Comparison of ENCODE assay signal across 8 cellular contexts in genomic region chr1:155219592-155220031, GRCh38. TPM values are rescaled to one million over a fixed set of nuclear protein-coding genes. Genes with fewer than 3 reads are reported as not detected.
DNase-seq lines count a peak whose midpoint lies in the region; ATAC-seq and TF ChIP-seq lines count a peak whose summit lies in the region.

No MANE protein-coding gene starts in this region.

- H3K36me3 ChIP-seq in cardiac muscle cell (no peaks in the 10 kb centered on the region), right atrium auricular region (no peaks in the 10 kb centered on the region), left lung (no peaks in the 10 kb centered on the region), tibial nerve (peaks cover 0 to 28% (median 0%) of the 10 kb centered on the region in 3 donors)

- intact Hi-C loops in left lung (cut with DNase I), result no loop called here

- TF ChIP-seq CTCF in cardiac muscle cell (IDR thresholded peaks at IDR 0.05; ENCODE audit: low read depth, low read length), result no peak
- TF ChIP-seq CTCF in right atrium auricular region (IDR thresholded peaks at IDR 0.05), result no peak
- no peak for TF ChIP-seq CTCF in left lung (IDR thresholded peaks at IDR 0.05)
- TF ChIP-seq CTCF in tibial nerve (IDR thresholded peaks at IDR 0.05), result no peak

- no peak overlapping the region for H3K4me3 ChIP-seq in cardiac muscle cell
- H3K4me3 ChIP-seq in right atrium auricular region, result no peak overlapping the region
- peak overlapping the region in 1 of 2 donors; percentile 3 for H3K4me3 ChIP-seq in left lung
- H3K4me3 ChIP-seq in tibial nerve, result peak overlapping the region in 2 of 4 donors; percentile 0 to 29

- H3K27ac ChIP-seq in cardiac muscle cell, result peak overlapping the region; percentile 23
- no peak overlapping the region for H3K27ac ChIP-seq in right atrium auricular region
- H3K27ac ChIP-seq in left lung, result peak overlapping the region; percentile 8 to 82
- peak overlapping the region in 3 of 4 donors; percentile 19 to 50 (median 30) for H3K27ac ChIP-seq in tibial nerve

- DNase-seq in cardiac muscle cell (ENCODE audit: low read depth in 1 of 2, low spot score in 1 of 2) (peak; percentile 40 to 55), right atrium auricular region (ENCODE audit: low spot score) (no peak), amygdala (lab: John Stamatoyannopoulos, UW) (peak in 39 of 56 donors; percentile 9 to 83 (median 36)), left lung (no peak), tibial nerve (ENCODE audit: low spot score in 2 of 2) (no peak), HPDE6-E6E7 (ENCODE audit: extremely low spot score) (no peak), NCI-H1092 treated with DMSO at 0.1 percent for 48 hours (lab: John Stamatoyannopoulos, UW) (no peak)

- H3K4me1 ChIP-seq in cardiac muscle cell (ENCODE audit: low read depth), result peaks cover 8% of the 10 kb centered on the region
- H3K4me1 ChIP-seq in right atrium auricular region, result peaks cover 0 to 4% of the 10 kb centered on the region in 2 donors
- H3K4me1 ChIP-seq in left lung, result peaks cover 3 to 55% of the 10 kb centered on the region in 2 donors
- peaks cover 0 to 13% (median 0%) of the 10 kb centered on the region in 4 donors for H3K4me1 ChIP-seq in tibial nerve

- no peaks in the 10 kb centered on the region for H3K27me3 ChIP-seq in cardiac muscle cell
- H3K27me3 ChIP-seq in right atrium auricular region, result no peaks in the 10 kb centered on the region
- no peaks in the 10 kb centered on the region for H3K27me3 ChIP-seq in left lung
- H3K27me3 ChIP-seq in tibial nerve, result no peaks in the 10 kb centered on the region

- no peak for TF ChIP-seq EP300 in tibial nerve (IDR thresholded peaks at IDR 0.05)

- H3K9me3 ChIP-seq in cardiac muscle cell (ENCODE audit: low read depth), result no peaks in the 10 kb centered on the region
- H3K9me3 ChIP-seq in right atrium auricular region, result no peaks in the 10 kb centered on the region
- no peaks in the 10 kb centered on the region for H3K9me3 ChIP-seq in left lung
- no peaks in the 10 kb centered on the region for H3K9me3 ChIP-seq in tibial nerve

- no peak for TF ChIP-seq POLR2A in tibial nerve (IDR thresholded peaks at IDR 0.05)

- 0 to 5% methylated on average over 1 of the region's 1 CpG for WGBS in tibial nerve, 2 donors

- ATAC-seq in left lung, result peak; percentile 55
- no peak for ATAC-seq in HG02970 (IDR thresholded peaks at IDR 0.05; ENCODE audit: low FRiP score, unreplicated experiment)

RNA-seq across cellular contexts. Expression of gene MTX1, which starts 11.1 kb away (rescaled TPM):
- total RNA-seq in cardiac muscle cell (24.7 and 45.0 TPM in 2 replicates), right atrium auricular region (10 to 100 TPM; 16.2 to 27.0 TPM), left lung (10 to 100 TPM; 30.2 to 45.5 TPM), tibial nerve (10 to 100 TPM; 30.1 to 50.7 (median 35.3) TPM)
- polyA plus RNA-seq in cardiac muscle cell, result 31.9 and 50.2 TPM in 2 replicates

RNA-seq across cellular contexts. Expression of gene THBS3, which starts 11.9 kb away (rescaled TPM):
- total RNA-seq in cardiac muscle cell (10.8 and 14.2 TPM in 2 replicates), right atrium auricular region (10 to 100 TPM; 10.9 to 11.2 TPM), left lung (10 to 100 TPM; 30.6 to 41.8 TPM), tibial nerve (100 to 1,000 TPM in 1 of 4 donors, 10 to 100 TPM in 3; 33.9 to 119 (median 52.6) TPM)
- polyA plus RNA-seq in cardiac muscle cell, result 9.4 and 15.1 TPM in 2 replicates

RNA-seq across cellular contexts. Expression of gene ENTREP3, which starts 35.7 kb away (rescaled TPM):
- total RNA-seq in cardiac muscle cell, result 39.5 and 46.2 TPM in 2 replicates
- 42.0 and 59.2 TPM in 2 replicates for polyA plus RNA-seq in cardiac muscle cell
- total RNA-seq in right atrium auricular region, result 10 to 100 TPM; 14.4 to 15.5 TPM
- total RNA-seq in left lung, result 10 to 100 TPM; 23.2 to 33.5 TPM
- 10 to 100 TPM; 22.7 to 42.0 (median 26.6) TPM for total RNA-seq in tibial nerve

RNA-seq across cellular contexts. Expression of gene SCAMP3, which starts 42.5 kb away (rescaled TPM):
- 67.3 and 109 TPM in 2 replicates for total RNA-seq in cardiac muscle cell
- polyA plus RNA-seq in cardiac muscle cell, result 100 and 172 TPM in 2 replicates
- total RNA-seq in right atrium auricular region, result 10 to 100 TPM; 77.2 to 77.7 TPM
- 10 to 100 TPM; 63.1 to 85.3 TPM for total RNA-seq in left lung
- total RNA-seq in tibial nerve, result 10 to 100 TPM; 54.5 to 91.1 (median 65.2) TPM

RNA-seq across cellular contexts. Expression of gene TRIM46, which starts 46.0 kb away (rescaled TPM):
- 3.6 and 5.4 TPM in 2 replicates for total RNA-seq in cardiac muscle cell
- 2.9 and 3.2 TPM in 2 replicates for polyA plus RNA-seq in cardiac muscle cell
- under 1 TPM in 1 of 2 donors, not detected in 1; 0.20 TPM for total RNA-seq in right atrium auricular region
- total RNA-seq in left lung, result under 1 TPM; 0.45 to 0.73 TPM
- total RNA-seq in tibial nerve, result 10 to 100 TPM in 2 of 4 donors, 1 to 10 TPM in 2; 6.0 to 20.4 (median 12.7) TPM

Comparison
In these comparisons a context has a peak if more than half of its experiments do, and no peak if none do; other contexts are left out.
1. DNase-seq: peak in cardiac muscle cell (2 of 2) and amygdala (39 of 56); none in right atrium auricular region (single experiment), left lung (0 of 2), tibial nerve (0 of 2), HPDE6-E6E7 (single experiment) and NCI-H1092 treated with DMSO at 0.1 percent for 48 hours (single experiment).
2. H3K27ac ChIP-seq: peak in cardiac muscle cell (single experiment), left lung (2 of 2) and tibial nerve (3 of 4); none in right atrium auricular region (0 of 2).